ENCODE assay signal across 17 cellular contexts in genomic region chr5:32563614-32564013, GRCh38.
"Had no signal": no experiment of that assay in that cellular context is flagged by ENCODE, and none has a peak within 500 bp of the region (broad histone marks: within the 10 kb centered on the region; RNA-seq: fewer than 3 reads in every experiment).

No MANE protein-coding gene starts in this region.

- ATAC-seq: SK-N-SH treated with all-trans-retinoic acid at 6 μM for 48 hours had no signal

- FAIRE-seq: RCC 7860 had no signal

- H3K36me3 ChIP-seq: SJCRH30 had no signal

- H3K27ac ChIP-seq: SJCRH30 had no signal

- H3K27me3 ChIP-seq: SJCRH30 had no signal

- H3K4me3 ChIP-seq: SJCRH30 had no signal

- H3K9me3 ChIP-seq: SJCRH30 had no signal

- DNase-seq: KBM-7, NCI-H1048, NCI-H1105, NCI-H1436 treated with DMSO at 0.1 percent for 48 hours, NCI-H1694, NCI-H187 treated with DMSO at 0.1 percent for 48 hours, NCI-H2029 treated with DMSO at 0.1 percent for 48 hours, NCI-H2171 treated with DMSO at 0.1 percent for 48 hours, NCI-H345, NCI-H524, NCI-H526 treated with DMSO at 0.1 percent for 48 hours, NCI-H748 treated with DMSO at 0.1 percent for 48 hours, RPMI8226, SHP77 treated with DMSO at 0.1 percent for 48 hours, SJCRH30 had no signal

- H3K4me1 ChIP-seq: SJCRH30 had no signal
